9 cellular contexts compared by ENCODE assay signal in the genomic region with DNA sequence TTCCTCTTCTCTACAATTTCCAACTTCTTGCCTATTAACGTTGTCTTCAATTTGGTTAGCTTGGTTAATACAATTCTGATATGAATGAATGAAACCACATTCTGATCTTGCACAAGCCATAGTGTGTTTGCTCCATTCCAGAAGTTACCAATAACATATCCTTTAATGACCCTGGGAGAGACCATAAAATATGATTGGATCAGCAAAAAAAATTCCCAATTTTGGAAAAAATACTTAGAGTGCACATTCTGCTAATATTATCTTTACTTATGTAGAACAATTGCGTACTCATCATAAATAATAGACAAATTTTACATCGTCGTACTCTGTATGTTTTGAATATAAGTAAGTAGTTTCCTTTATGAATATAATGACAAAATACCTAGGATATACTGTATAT.
"Had no signal": no experiment of that assay in that cellular context is flagged by ENCODE, and none has a peak within 500 bp of the region (broad histone marks: within the 10 kb centered on the region; RNA-seq: fewer than 3 reads in every experiment).

No MANE protein-coding gene starts in this region.

- FAIRE-seq: H1, H54 had no signal

- H3K4me3 ChIP-seq: GM23248 had no signal

- H2AFZ ChIP-seq: GM23248 had no signal

- H3K27ac ChIP-seq: GM23248, HL-60 had no signal

- DNase-seq: GM23248, H9, HCEC 1CT, HFFc6, Kasumi-1, KG1 had no signal

- H3K9ac ChIP-seq: GM23248 had no signal
